Comparison of ENCODE assay signal across 8 cellular contexts in genomic region chr2:175004730-175004979, GRCh38. TPM values are rescaled to one million over a fixed set of nuclear protein-coding genes. Genes with fewer than 3 reads are reported as not detected.
DNase-seq lines count a peak whose midpoint lies in the region; ATAC-seq and TF ChIP-seq lines count a peak whose summit lies in the region.

No MANE protein-coding gene starts in this region.

- H2AFZ ChIP-seq in OCI-LY1 (ENCODE audit: low read length) = no peak overlapping the region

- H3K27ac ChIP-seq in CD8-positive, alpha-beta memory T cell (ENCODE audit: low read depth, low read length) = no peak overlapping the region
- no peak overlapping the region for H3K27ac ChIP-seq in OCI-LY1 (ENCODE audit: low read depth, low read length, poor library complexity, severe bottlenecking)

- DNase-seq in CD8-positive, alpha-beta memory T cell = no peak
- DNase-seq in endothelial cell (ENCODE audit: low spot score) (peak; percentile 48), nephron progenitor cell (peak; percentile 54)
- DNase-seq in effector CD4-positive, alpha-beta T cell = no peak

- peak overlapping the region; percentile 76 for H3K4me2 ChIP-seq in OCI-LY1 (ENCODE audit: low read length)

- H3K27ac Mint-ChIP-seq in CD8-positive, alpha-beta memory T cell = peak overlapping the region in 1 of 8 donors; percentile 70
- H3K27ac Mint-ChIP-seq in endothelial cell (ENCODE audit: unreplicated experiment) = peak overlapping the region; percentile 94
- H3K27ac Mint-ChIP-seq in nephron progenitor cell = peak overlapping the region; percentile 97

- POLR2A ChIA-PET in CD8-positive, alpha-beta memory T cell (lab: Charles Lee) = no interaction called here

- H3K4me1 Mint-ChIP-seq in CD8-positive, alpha-beta memory T cell = peaks cover 4 to 15% (median 6%) of the 10 kb centered on the region in 3 donors
- H3K4me1 Mint-ChIP-seq in endothelial cell (ENCODE audit: unreplicated experiment) (peaks cover 16% of the 10 kb centered on the region), nephron progenitor cell (peaks cover 53% of the 10 kb centered on the region)

- no peaks in the 10 kb centered on the region for H3K36me3 ChIP-seq in CD8-positive, alpha-beta memory T cell (ENCODE audit: insufficient read depth, low read length)
- H3K36me3 ChIP-seq in OCI-LY1 (ENCODE audit: insufficient read depth, low read length) = no peaks in the 10 kb centered on the region

- TF ChIP-seq CTCF in OCI-LY1 (IDR thresholded peaks at IDR 0.05; ENCODE audit: low read length) (no peak), endothelial cell (IDR thresholded peaks at IDR 0.05; ENCODE audit: unreplicated experiment) (no peak), nephron progenitor cell (IDR thresholded peaks at IDR 0.05) (no peak)

- H3F3A ChIP-seq in OCI-LY1 (ENCODE audit: insufficient read depth, low read length) = no peaks in the 10 kb centered on the region

- peaks cover 23 to 67% of the 10 kb centered on the region in 2 donors for H3K27me3 Mint-ChIP-seq in CD8-positive, alpha-beta memory T cell
- peaks cover 7% of the 10 kb centered on the region for H3K27me3 Mint-ChIP-seq in endothelial cell (ENCODE audit: unreplicated experiment)
- peaks cover 7% of the 10 kb centered on the region for H3K27me3 Mint-ChIP-seq in nephron progenitor cell (ENCODE audit: low read depth, poor library complexity)

- H3K4me3 Mint-ChIP-seq in CD8-positive, alpha-beta memory T cell = peak overlapping the region; percentile 80 to 87 (median 85)
- H3K4me3 Mint-ChIP-seq in endothelial cell (ENCODE audit: unreplicated experiment) (peak overlapping the region; percentile 99), nephron progenitor cell (peak overlapping the region; percentile 95)

- no peaks in the 10 kb centered on the region for H4K20me1 ChIP-seq in OCI-LY1 (ENCODE audit: insufficient read depth, low read length)

- H3K79me2 ChIP-seq in OCI-LY1 (ENCODE audit: insufficient read depth, low read length) = no peaks in the 10 kb centered on the region

- ATAC-seq in GM21737 (IDR thresholded peaks at IDR 0.05; ENCODE audit: unreplicated experiment) (peak; percentile 31), GM18520 (IDR thresholded peaks at IDR 0.05; ENCODE audit: unreplicated experiment) (no peak), HG03571 (IDR thresholded peaks at IDR 0.05; ENCODE audit: unreplicated experiment) (no peak)

- no peaks in the 10 kb centered on the region for H3K9me3 Mint-ChIP-seq in CD8-positive, alpha-beta memory T cell
- H3K9me3 Mint-ChIP-seq in endothelial cell (ENCODE audit: unreplicated experiment) (no peaks in the 10 kb centered on the region), nephron progenitor cell (no peaks in the 10 kb centered on the region)

- peaks cover 9% of the 10 kb centered on the region for H3K4me1 ChIP-seq in CD8-positive, alpha-beta memory T cell (ENCODE audit: insufficient read depth, low read length)
- H3K4me1 ChIP-seq in OCI-LY1 (ENCODE audit: insufficient read depth, low read length, severe bottlenecking) = peaks cover 3% of the 10 kb centered on the region

- CTCF ChIA-PET in CD8-positive, alpha-beta memory T cell (lab: Charles Lee) = interaction anchor here (1.5 kb wide), 1 partner anchor 305 kb away, joined by 9 read pairs; no protein-coding TSS in a partner anchor

- H3K9me2 ChIP-seq in OCI-LY1 (ENCODE audit: low read depth, low read length) = no peaks in the 10 kb centered on the region

- no peaks in the 10 kb centered on the region for H3K9me3 ChIP-seq in CD8-positive, alpha-beta memory T cell (ENCODE audit: low read length)
- H3K9me3 ChIP-seq in OCI-LY1 (ENCODE audit: low read length) = no peaks in the 10 kb centered on the region

- H3K4me3 ChIP-seq in CD8-positive, alpha-beta memory T cell (ENCODE audit: low read length) = peak overlapping the region; percentile 49
- peak overlapping the region; percentile 62 for H3K4me3 ChIP-seq in OCI-LY1 (ENCODE audit: low read depth, low read length, poor library complexity, severe bottlenecking)

- no peak overlapping the region; the same call in 1 of the 2 replicates for H3K9ac ChIP-seq in OCI-LY1 (ENCODE audit: low read length)

- peaks cover 0 to under 1% (median 0%) of the 10 kb centered on the region in 3 donors for H3K36me3 Mint-ChIP-seq in CD8-positive, alpha-beta memory T cell
- H3K36me3 Mint-ChIP-seq in endothelial cell (ENCODE audit: low read depth, unreplicated experiment) (peaks cover 3% of the 10 kb centered on the region), nephron progenitor cell (ENCODE audit: low read depth) (no peaks in the 10 kb centered on the region)

- peaks cover 45% of the 10 kb centered on the region for H3K27me3 ChIP-seq in CD8-positive, alpha-beta memory T cell (ENCODE audit: insufficient read depth, low read length, poor library complexity, severe bottlenecking)
- H3K27me3 ChIP-seq in OCI-LY1 (ENCODE audit: insufficient read depth, low read length) = no peaks in the 10 kb centered on the region

RNA-seq across cellular contexts. Expression of gene CHN1, which starts 0.5 kb away (rescaled TPM):
- 10 to 100 TPM; 18.4 to 22.1 TPM for total RNA-seq in CD8-positive, alpha-beta memory T cell
- polyA plus RNA-seq in CD8-positive, alpha-beta memory T cell = 13.1 TPM
- total RNA-seq in endothelial cell (ENCODE audit: unreplicated experiment) = 26.3 TPM

Comparison
In these comparisons a context has a peak if more than half of its experiments do, and no peak if none do; other contexts are left out.
1. DNase-seq: peak in endothelial cell (single experiment) and nephron progenitor cell (single experiment); none in CD8-positive, alpha-beta memory T cell (0 of 5) and effector CD4-positive, alpha-beta T cell (single experiment).
2. Peak in every context shown above with its lines, with median percentiles within 50 percentile points of each other: H3K4me3 Mint-ChIP-seq.